Comparison of ENCODE assay signal across 2 cellular contexts in genomic region chr17:14329900-14330491, GRCh38.
TF ChIP-seq lines count a peak whose summit lies in the region.

No MANE protein-coding gene starts in this region.

TF ChIP-seq in HepG2, 621 proteins besides CTCF, POLR2A, EP300 and RAD21:
- TF ChIP-seq CHD4 (IDR thresholded peaks at IDR 0.05; ENCODE audit: borderline replicate concordance, low read length) (peak; percentile 57; the same call in 1 of the 2 replicates), ZFP36 (IDR thresholded peaks at IDR 0.05; ENCODE audit: borderline replicate concordance, low read depth, low read length, partially characterized antibody) (peak; percentile 53), AGO2 (optimal IDR thresholded peaks at IDR 0.05; ENCODE audit: low read depth, low read length) (peak; percentile 2), ZMYM3 (CRISPR knock-in tag; IDR thresholded peaks at IDR 0.05) (peak; percentile 55; the same call in 1 of the 2 replicates), ZBTB4 (CRISPR knock-in tag; IDR thresholded peaks at IDR 0.05; ENCODE audit: borderline replicate concordance) (no peak), ADNP (CRISPR knock-in tag; IDR thresholded peaks at IDR 0.05) (0 out of 2 replicates have a peak, but pooled peaks have one; percentile 27), ZNF333 (CRISPR knock-in tag; IDR thresholded peaks at IDR 0.05; ENCODE audit: borderline replicate concordance) (no peak), RCOR2 (CRISPR knock-in tag; IDR thresholded peaks at IDR 0.05) (0 out of 2 replicates have a peak, but pooled peaks have one; percentile 60), TCF7 (IDR thresholded peaks at IDR 0.05; ENCODE audit: low read depth) (no peak), IRF9 (CRISPR knock-in tag; IDR thresholded peaks at IDR 0.05; ENCODE audit: borderline replicate concordance) (no peak), BORCS8-MEF2B (CRISPR knock-in tag; IDR thresholded peaks at IDR 0.05) (no peak), POGK (CRISPR knock-in tag; conservative IDR thresholded peaks at IDR 0.05) (no peak), MTERF4 (CRISPR knock-in tag; IDR thresholded peaks at IDR 0.05) (no peak), ZBTB7B (CRISPR knock-in tag; IDR thresholded peaks at IDR 0.05) (no peak), ZFY (CRISPR knock-in tag; IDR thresholded peaks at IDR 0.05) (no peak), THAP9 (CRISPR knock-in tag; IDR thresholded peaks at IDR 0.05; ENCODE audit: borderline replicate concordance) (no peak), ZNF34 (CRISPR knock-in tag; IDR thresholded peaks at IDR 0.05; ENCODE audit: borderline replicate concordance) (no peak), ZNF768 (CRISPR knock-in tag; IDR thresholded peaks at IDR 0.05) (peak; percentile 92), ZNF484 (CRISPR knock-in tag; IDR thresholded peaks at IDR 0.05; ENCODE audit: borderline replicate concordance, low read depth) (no peak)

TF ChIP-seq in GM12891, 5 proteins besides CTCF, POLR2A, EP300 and RAD21:
- no peak for TF ChIP-seq PAX5 (IDR thresholded peaks at IDR 0.05; ENCODE audit: insufficient read depth, low read length, severe bottlenecking)
- TF ChIP-seq TAF1 (IDR thresholded peaks at IDR 0.05; ENCODE audit: low read depth, low read length) = no peak
- TF ChIP-seq POLR2AphosphoS5 (IDR thresholded peaks at IDR 0.05; ENCODE audit: low read depth, low read length) = no peak
- TF ChIP-seq POU2F2 (IDR thresholded peaks at IDR 0.05; ENCODE audit: low read depth, low read length) = no peak
- TF ChIP-seq SPI1 (IDR thresholded peaks at IDR 0.05; ENCODE audit: low read depth, low read length) = no peak
